8 cellular contexts compared by ENCODE assay signal in the genomic region with DNA sequence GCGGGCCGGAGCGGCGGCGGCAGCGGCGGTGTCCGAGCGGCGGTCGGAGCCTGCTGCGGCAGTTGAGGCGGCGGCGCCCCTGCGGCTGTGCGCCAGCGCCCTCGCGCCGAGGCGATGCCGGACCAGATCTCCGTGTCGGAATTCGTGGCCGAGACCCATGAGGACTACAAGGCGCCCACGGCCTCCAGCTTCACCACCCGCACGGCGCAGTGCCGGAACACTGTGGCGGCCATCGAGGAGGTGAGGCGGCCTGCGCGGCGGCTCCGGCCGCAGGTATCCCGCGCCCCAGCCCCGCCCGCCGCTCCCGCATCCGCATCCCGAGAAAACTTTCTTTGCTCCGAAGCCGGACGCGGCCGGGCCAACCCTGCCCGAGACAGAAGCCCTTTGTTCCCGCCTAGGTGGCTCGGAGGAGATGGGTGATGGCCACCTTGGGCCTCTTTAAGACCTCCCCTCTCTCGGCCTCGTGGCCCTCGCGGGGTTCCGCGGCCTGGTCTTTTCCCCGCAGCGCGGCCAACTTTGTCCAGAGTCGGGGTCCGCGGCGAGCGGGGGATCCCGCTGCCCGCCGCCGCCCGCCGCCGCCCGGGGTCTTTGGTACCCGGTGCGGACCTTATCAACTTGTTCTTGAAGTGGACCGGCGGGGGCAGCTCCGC. TPM values are rescaled to one million over a fixed set of nuclear protein-coding genes. Genes with fewer than 3 reads are reported as not detected.
DNase-seq lines count a peak whose midpoint lies in the region; ATAC-seq and TF ChIP-seq lines count a peak whose summit lies in the region.

No MANE protein-coding gene starts in this region.

- peaks cover 6% of the 10 kb centered on the region for H3K4me1 Mint-ChIP-seq in activated CD4-positive, alpha-beta T cell treated with anti-CD3 and anti-CD28 coated beads, Interleukin-2, amount 10 ng/mL, durations not matched to agents 7 days and 5 days
- peaks cover 6% of the 10 kb centered on the region for H3K4me1 Mint-ChIP-seq in activated naive CD8-positive, alpha-beta T cell (ENCODE audit: low read depth)

- no peaks in the 10 kb centered on the region for H3K27me3 ChIP-seq in right atrium auricular region
- H3K27me3 ChIP-seq in sigmoid colon: no peaks in the 10 kb centered on the region

- H3K27me3 Mint-ChIP-seq in activated CD4-positive, alpha-beta T cell treated with anti-CD3 and anti-CD28 coated beads, Interleukin-2, amount 10 ng/mL, durations not matched to agents 7 days and 5 days: peaks cover 53% of the 10 kb centered on the region
- peaks cover 38% of the 10 kb centered on the region for H3K27me3 Mint-ChIP-seq in activated naive CD8-positive, alpha-beta T cell

- TF ChIP-seq EP300 in sigmoid colon (IDR thresholded peaks at IDR 0.05): no peak

- peak; percentile 18 for ATAC-seq in HG03457 (IDR thresholded peaks at IDR 0.05; ENCODE audit: unreplicated experiment)

- POLR2A ChIA-PET in activated CD4-positive, alpha-beta T cell treated with anti-CD3 and anti-CD28 coated beads, Interleukin-2, amount 10 ng/mL, durations not matched to agents 7 days and 5 days (lab: Charles Lee): no interaction called here

- no peak for TF ChIP-seq POLR2A in sigmoid colon (IDR thresholded peaks at IDR 0.05)

- CTCF ChIA-PET in activated CD4-positive, alpha-beta T cell treated with anti-CD3 and anti-CD28 coated beads, Interleukin-2, amount 10 ng/mL, durations not matched to agents 7 days and 5 days (lab: Charles Lee): interaction anchor here (1.5 kb wide), 1 partner anchor 9 kb away, joined by 4 read pairs; no protein-coding TSS in a partner anchor

- no peak overlapping the region for H3K27ac Mint-ChIP-seq in activated CD4-positive, alpha-beta T cell treated with anti-CD3 and anti-CD28 coated beads, Interleukin-2, amount 10 ng/mL, durations not matched to agents 7 days and 5 days
- H3K27ac Mint-ChIP-seq in activated naive CD8-positive, alpha-beta T cell: no peak overlapping the region

- DNase-seq in activated CD4-positive, alpha-beta T cell treated with anti-CD3 and anti-CD28 coated beads, Interleukin-2, amount 10 ng/mL, durations not matched to agents 7 days and 5 days: no peak
- DNase-seq in activated CD4-positive, alpha-beta T cell treated with anti-CD3 and anti-CD28 coated beads for 1 hour: no peak
- DNase-seq in right atrium auricular region (ENCODE audit: low spot score) (peak; percentile 58), sigmoid colon (no peak), mesenteric fat pad (ENCODE audit: low spot score) (no peak), H4 (ENCODE audit: low spot score) (no peak)

- no peaks in the 10 kb centered on the region for H3K36me3 Mint-ChIP-seq in activated CD4-positive, alpha-beta T cell treated with anti-CD3 and anti-CD28 coated beads, Interleukin-2, amount 10 ng/mL, durations not matched to agents 7 days and 5 days (ENCODE audit: low read depth)
- H3K36me3 Mint-ChIP-seq in activated naive CD8-positive, alpha-beta T cell: no peaks in the 10 kb centered on the region

- H3K36me3 ChIP-seq in right atrium auricular region (no peaks in the 10 kb centered on the region), sigmoid colon (no peaks in the 10 kb centered on the region)

- H3K4me3 Mint-ChIP-seq in activated CD4-positive, alpha-beta T cell treated with anti-CD3 and anti-CD28 coated beads, Interleukin-2, amount 10 ng/mL, durations not matched to agents 7 days and 5 days: peak overlapping the region; percentile 34
- H3K4me3 Mint-ChIP-seq in activated naive CD8-positive, alpha-beta T cell: peak overlapping the region; percentile 52

- H3K4me1 ChIP-seq in right atrium auricular region (peaks cover 0 to 31% of the 10 kb centered on the region in 2 donors), sigmoid colon (peaks cover 0 to 48% (median 30%) of the 10 kb centered on the region in 4 donors)

- no peak for TF ChIP-seq CTCF in right atrium auricular region (IDR thresholded peaks at IDR 0.05)
- no peak for TF ChIP-seq CTCF in sigmoid colon (IDR thresholded peaks at IDR 0.05)

- H3K4me3 ChIP-seq in right atrium auricular region (peak overlapping the region; percentile 78 to 83), sigmoid colon (peak overlapping the region; percentile 72 to 95 (median 82))

- 1% methylated on average over 84 of the region's 84 CpGs for WGBS in sigmoid colon, 2 donors

- peak overlapping the region; percentile 82 to 92 for H3K27ac ChIP-seq in right atrium auricular region
- peak overlapping the region; percentile 84 to 95 (median 90) for H3K27ac ChIP-seq in sigmoid colon

- no peaks in the 10 kb centered on the region for H3K9me3 ChIP-seq in right atrium auricular region
- H3K9me3 ChIP-seq in sigmoid colon: no peaks in the 10 kb centered on the region

- intact Hi-C loops in sigmoid colon (cut with DNase I): loop anchor here (1.0 to 5.0 kb wide), 4 partner anchors 55 to 216 kb away; partner anchors contain the start of genes CPSF3 and ITGB1BP1

- H3K9me3 Mint-ChIP-seq in activated CD4-positive, alpha-beta T cell treated with anti-CD3 and anti-CD28 coated beads, Interleukin-2, amount 10 ng/mL, durations not matched to agents 7 days and 5 days: no peaks in the 10 kb centered on the region
- no peaks in the 10 kb centered on the region for H3K9me3 Mint-ChIP-seq in activated naive CD8-positive, alpha-beta T cell (ENCODE audit: low read depth)

RNA-seq across cellular contexts. Expression of gene ASAP2, which starts 0.5 kb away (rescaled TPM):
- total RNA-seq in activated CD4-positive, alpha-beta T cell treated with anti-CD3 and anti-CD28 coated beads, Interleukin-2, amount 10 ng/mL, durations not matched to agents 7 days and 5 days: under 1 TPM; 0.17 to 0.25 TPM
- total RNA-seq in right atrium auricular region (10 to 100 TPM; 13.2 to 20.3 TPM), sigmoid colon (10 to 100 TPM; 22.1 to 56.5 (median 26.5) TPM), mesenteric fat pad (22.9 TPM)
- polyA plus RNA-seq in sigmoid colon: 10 to 100 TPM; 15.1 to 31.7 (median 25.8) TPM
- total RNA-seq in H4 (2014; rRNA removed; shearing (Covaris generic)): 10.4 and 13.7 TPM in 2 replicates
